In genomic region chr6:137808191-137808590, GRCh38 we compare ENCODE assay signal across 13 cellular contexts. TPM values are rescaled to one million over a fixed set of nuclear protein-coding genes. Genes with fewer than 3 reads are reported as not detected.
A peak's percentile ranks its signal among the peaks of the same experiment; 100 is the strongest.
DNase-seq lines count a peak whose midpoint lies in the region; ATAC-seq and TF ChIP-seq lines count a peak whose summit lies in the region.
"Had no signal": no experiment of that assay in that cellular context is flagged by ENCODE, and none has a peak within 500 bp of the region (broad histone marks: within the 10 kb centered on the region; RNA-seq: fewer than 3 reads in every experiment).

No MANE protein-coding gene starts in this region.

- no peak overlapping the region for H3K27ac ChIP-seq in HCT116 (ENCODE audit: low read depth, low read length)
- H3K27ac ChIP-seq: esophagus squamous epithelium had no signal

- ATAC-seq in HCT116 (no peak), GM18511 (IDR thresholded peaks at IDR 0.05; ENCODE audit: unreplicated experiment) (no peak), omental fat pad (ENCODE audit: low FRiP score) (no peak), HG03108 (IDR thresholded peaks at IDR 0.05; ENCODE audit: unreplicated experiment) (no peak)
- ATAC-seq: left cardiac atrium had no signal

- H4K20me1 ChIP-seq in HCT116 (ENCODE audit: insufficient read depth), result no peaks in the 10 kb centered on the region

- DNase-seq in AG08395 (ENCODE audit: low spot score) (peak; percentile 66), HCT116 (ENCODE audit: low read depth, low spot score) (no peak), adipocyte (ENCODE audit: low read depth) (peak; percentile 44), hepatic stellate cell (ENCODE audit: low spot score) (peak; percentile 61), omental fat pad (ENCODE audit: low spot score) (no peak)
- DNase-seq in T-helper 2 cell treated with Interferon-gamma antibody and Interleukin-4, amounts not matched to agents 5 μg/mL and 100 μg/mL, for 36 hours (ENCODE audit: low spot score), result no peak
- DNase-seq: CD4-positive, alpha-beta memory T cell; esophagus squamous epithelium; left cardiac atrium had no signal

- H3K9me2 ChIP-seq in HCT116 (ENCODE audit: insufficient read depth), result no peaks in the 10 kb centered on the region

- H3K27me3 ChIP-seq in HCT116 (ENCODE audit: insufficient read depth, low read length) (no peaks in the 10 kb centered on the region), adipocyte (replicated peaks; ENCODE audit: control insufficient read depth, insufficient read depth, low read length) (no peaks in the 10 kb centered on the region)
- H3K27me3 ChIP-seq: esophagus squamous epithelium had no signal

- H3K4me2 ChIP-seq in HCT116 (ENCODE audit: low read length), result no peak overlapping the region

- no peaks in the 10 kb centered on the region for H3K79me2 ChIP-seq in HCT116 (ENCODE audit: insufficient read depth, low read length)

- no peaks in the 10 kb centered on the region for H3K9me3 ChIP-seq in HCT116 (ENCODE audit: control insufficient read depth in 1 of 2, insufficient read depth in 1 of 2, low read depth in 1 of 2, low read length in 2 of 2)
- no peaks in the 10 kb centered on the region for H3K9me3 ChIP-seq in adipocyte (ENCODE audit: control insufficient read depth, low read length)
- H3K9me3 ChIP-seq: esophagus squamous epithelium had no signal

- peaks cover 43% of the 10 kb centered on the region for H3K4me1 Mint-ChIP-seq in T-helper 2 cell treated with Interferon-gamma antibody and Interleukin-4, amounts not matched to agents 5 μg/mL and 100 μg/mL, for 36 hours (ENCODE audit: low read depth)

- peaks cover 8 to 36% of the 10 kb centered on the region in 2 experiments; a peak in 3 of 4 replicates for H3K4me1 ChIP-seq in HCT116 (ENCODE audit: control insufficient read depth in 1 of 2, insufficient read depth in 2 of 2, low read length in 2 of 2)
- H3K4me1 ChIP-seq in adipocyte (ENCODE audit: control insufficient read depth, insufficient read depth, low read length), result peaks cover 24% of the 10 kb centered on the region

- H3K27ac Mint-ChIP-seq in T-helper 2 cell treated with Interferon-gamma antibody and Interleukin-4, amounts not matched to agents 5 μg/mL and 100 μg/mL, for 36 hours, result no peak overlapping the region

- H2AFZ ChIP-seq in HCT116 (ENCODE audit: low read depth, low read length, poor library complexity, severe bottlenecking), result peak overlapping the region; percentile 58

- no peak for TF ChIP-seq RAD21 in HCT116 (IDR thresholded peaks at IDR 0.05; ENCODE audit: low read depth)

- peaks cover 5% of the 10 kb centered on the region for H3K36me3 Mint-ChIP-seq in T-helper 2 cell treated with Interferon-gamma antibody and Interleukin-4, amounts not matched to agents 5 μg/mL and 100 μg/mL, for 36 hours (ENCODE audit: low read depth)
- H3K36me3 Mint-ChIP-seq: CD4-positive, alpha-beta memory T cell had no signal

- no TSS peak for BruUV-seq in HCT116 (replicated peaks; lab: Mats Ljungman, UMichigan)

- no peak for TF ChIP-seq CTCF in HCT116 (IDR thresholded peaks at IDR 0.05 in 2 of 3, conservative IDR thresholded peaks at IDR 0.05 in 1 of 3; ENCODE audit: borderline replicate concordance in 1 of 3, insufficient read depth in 1 of 3, low read depth in 2 of 3, low read length in 2 of 3)
- no peak for TF ChIP-seq CTCF in omental fat pad (IDR thresholded peaks at IDR 0.05)

- H3K9me3 Mint-ChIP-seq in T-helper 2 cell treated with Interferon-gamma antibody and Interleukin-4, amounts not matched to agents 5 μg/mL and 100 μg/mL, for 36 hours, result peaks cover 11% of the 10 kb centered on the region
- H3K9me3 Mint-ChIP-seq: neural crest cell had no signal

- CTCF ChIA-PET in HCT116 (lab: Charles Lee), result interaction anchor here (1.1 to 1.5 kb wide), 2 partner anchors 8 to 9 kb away, joined by 3 to 5 read pairs; no protein-coding TSS in a partner anchor

- no peak overlapping the region for H3K4me3 Mint-ChIP-seq in T-helper 2 cell treated with Interferon-gamma antibody and Interleukin-4, amounts not matched to agents 5 μg/mL and 100 μg/mL, for 36 hours
- H3K4me3 Mint-ChIP-seq: CD4-positive, alpha-beta memory T cell; IgD-negative memory B cell; neural crest cell had no signal

- no peak overlapping the region for H3K4me3 ChIP-seq in HCT116 (replicated peaks in 1 of 2; ENCODE audit: low read depth in 1 of 2, low read length in 2 of 2)
- H3K4me3 ChIP-seq in adipocyte (ENCODE audit: low read length), result no peak overlapping the region
- H3K4me3 ChIP-seq: esophagus squamous epithelium had no signal

- no peak for TF ChIP-seq POLR2A in HCT116 (IDR thresholded peaks at IDR 0.05; ENCODE audit: borderline replicate concordance, extremely low read depth, insufficient read depth, insufficient read length)

- no peaks in the 10 kb centered on the region for H3K27me3 Mint-ChIP-seq in T-helper 2 cell treated with Interferon-gamma antibody and Interleukin-4, amounts not matched to agents 5 μg/mL and 100 μg/mL, for 36 hours (ENCODE audit: low read depth)
- H3K27me3 Mint-ChIP-seq: CD4-positive, alpha-beta memory T cell; IgD-negative memory B cell had no signal

- H3K9ac ChIP-seq in HCT116 (ENCODE audit: low read length) (no peak overlapping the region), adipocyte (ENCODE audit: low read length) (no peak overlapping the region)

- RAD21 ChIA-PET in HCT116 (lab: Charles Lee; ENCODE audit: low non-redundant PET in 1 of 2, low total read pairs in 2 of 2, uncharacterized antibody in 2 of 2, unreplicated experiment in 2 of 2), result no interaction called here

- POLR2A ChIA-PET in HCT116 (lab: Charles Lee), result no interaction called here

- intact Hi-C loops in HCT116 (cut with micrococcal nuclease), result no loop called here

- H3K36me3 ChIP-seq in HCT116 (ENCODE audit: control insufficient read depth in 1 of 2, insufficient read depth in 2 of 2, low read length in 2 of 2), result no peaks in the 10 kb centered on the region
- no peaks in the 10 kb centered on the region for H3K36me3 ChIP-seq in adipocyte (ENCODE audit: control insufficient read depth, insufficient read depth, low read length, severe bottlenecking)
- H3K36me3 ChIP-seq: esophagus squamous epithelium had no signal

TF ChIP-seq in HCT116, 20 proteins besides CTCF, POLR2A, EP300 and RAD21 (continues in another document):
- TF ChIP-seq EZH2phosphoT487 (IDR thresholded peaks at IDR 0.05; ENCODE audit: borderline replicate concordance) (no peak), ATF3 (IDR thresholded peaks at IDR 0.05) (no peak), FOSL1 (IDR thresholded peaks at IDR 0.05; ENCODE audit: low read depth) (peak; percentile 44; the same call in 1 of the 2 replicates), SIN3A (IDR thresholded peaks at IDR 0.05; ENCODE audit: low read depth) (no peak), EZH2 (IDR thresholded peaks at IDR 0.05) (no peak), JUND (IDR thresholded peaks at IDR 0.05) (peak; percentile 21; the same call in 1 of the 2 replicates), CBX3 (IDR thresholded peaks at IDR 0.05; ENCODE audit: low read depth) (no peak), CEBPB (IDR thresholded peaks at IDR 0.05; ENCODE audit: low read depth) (no peak), REST (IDR thresholded peaks at IDR 0.05; ENCODE audit: low read depth) (no peak), TCF7L2 (IDR thresholded peaks at IDR 0.05; ENCODE audit: borderline replicate concordance, extremely low read depth, insufficient read depth, insufficient read length) (no peak), SRF (IDR thresholded peaks at IDR 0.05; ENCODE audit: low read depth) (no peak)
- TF ChIP-seq, protein P1, sequence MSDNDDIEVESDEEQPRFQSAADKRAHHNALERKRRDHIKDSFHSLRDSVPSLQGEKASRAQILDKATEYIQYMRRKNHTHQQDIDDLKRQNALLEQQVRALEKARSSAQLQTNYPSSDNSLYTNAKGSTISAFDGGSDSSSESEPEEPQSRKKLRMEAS (IDR thresholded peaks at IDR 0.05), result no peak

RNA-seq across cellular contexts. Expression of gene TNFAIP3, which starts 58.9 kb away (rescaled TPM):
- total RNA-seq in HCT116 (2021; ENCODE audit: unreplicated experiment) (4.4 TPM), omental fat pad (100 to 1,000 TPM in 1 of 4 donors, 10 to 100 TPM in 3; 24.2 to 250 (median 44.5) TPM)
- 1.5 and 1.7 TPM in 2 replicates for polyA plus RNA-seq in HCT116 (2012)

Comparison
In these comparisons a context has a peak if more than half of its experiments do, and no peak if none do; other contexts are left out.
1. DNase-seq: peak in AG08395 (single experiment), adipocyte (single experiment) and hepatic stellate cell (single experiment); none in HCT116 (single experiment), T-helper 2 cell treated with Interferon-gamma antibody and Interleukin-4, amounts not matched to agents 5 μg/mL and 100 μg/mL, for 36 hours (single experiment) and omental fat pad (single experiment).